ENCODE assay signal across 18 cellular contexts in the genomic region with DNA sequence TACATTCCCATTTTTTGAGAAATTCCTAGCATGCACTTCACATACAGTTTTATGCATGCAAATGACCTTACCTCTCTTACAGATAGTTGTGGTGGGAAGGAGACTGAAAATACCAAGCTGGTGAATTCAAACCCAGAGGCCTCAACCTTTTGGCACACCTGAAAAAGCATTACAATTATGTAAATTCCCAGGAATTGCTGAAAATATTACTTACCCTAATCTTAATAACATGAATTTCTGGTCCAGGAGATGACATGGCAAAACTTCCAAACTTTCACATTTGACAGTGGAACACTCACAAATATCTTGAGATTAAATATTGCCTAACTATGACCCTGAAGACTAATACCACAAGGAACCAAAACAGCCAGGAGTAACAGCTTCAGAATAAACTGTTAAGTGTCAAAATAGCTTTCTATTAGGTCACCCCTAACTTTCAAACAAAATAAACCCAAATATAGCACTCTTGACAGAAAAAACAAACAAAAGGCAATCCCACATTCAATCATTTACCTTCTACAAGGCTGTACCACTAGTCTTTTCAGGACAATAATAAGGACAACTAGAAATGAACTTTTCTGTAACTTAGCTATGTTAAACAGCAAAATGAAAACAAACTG. TPM values are rescaled to one million over a fixed set of nuclear protein-coding genes. Genes with fewer than 3 reads are reported as not detected.
DNase-seq lines count a peak whose midpoint lies in the region; ATAC-seq and TF ChIP-seq lines count a peak whose summit lies in the region.
"Had no signal": no experiment of that assay in that cellular context is flagged by ENCODE, and none has a peak within 500 bp of the region (broad histone marks: within the 10 kb centered on the region; RNA-seq: fewer than 3 reads in every experiment).

No MANE protein-coding gene starts in this region.

- H3K4me1 Mint-ChIP-seq in CD4-positive, alpha-beta memory T cell = no peaks in the 10 kb centered on the region
- H3K4me1 Mint-ChIP-seq: B cell had no signal

- H3K27ac Mint-ChIP-seq in CD4-positive, alpha-beta memory T cell = no peak overlapping the region
- H3K27ac Mint-ChIP-seq: B cell, GM23338 had no signal

- H3K27ac ChIP-seq in upper lobe of right lung = no peak overlapping the region
- no peak overlapping the region for H3K27ac ChIP-seq in CD4-positive, alpha-beta memory T cell (ENCODE audit: low read depth, low read length)
- H3K27ac ChIP-seq: 22Rv1, SJCRH30 had no signal

- H3K4me1 ChIP-seq in upper lobe of right lung = no peaks in the 10 kb centered on the region
- H3K4me1 ChIP-seq in CD4-positive, alpha-beta memory T cell (ENCODE audit: insufficient read depth, low read length) = no peaks in the 10 kb centered on the region
- H3K4me1 ChIP-seq: SJCRH30 had no signal

- CTCF ChIA-PET in CD4-positive, alpha-beta memory T cell (lab: Charles Lee; ENCODE audit: partially characterized antibody) = interaction anchor here (0.7 to 1.6 kb wide), 4 partner anchors 7 to 300 kb away, joined by 3 to 6 read pairs (median 4); no protein-coding TSS in a partner anchor

- peak; percentile 10 for DNase-seq in DMS53 (lab: John Stamatoyannopoulos, UW)
- no peak for DNase-seq in DMS53 treated with DMSO at 0.1 percent for 48 hours (lab: John Stamatoyannopoulos, UW; ENCODE audit: unreplicated experiment)
- DNase-seq in MV-4-11 (lab: John Stamatoyannopoulos, UW) = peak; percentile 33
- peak; percentile 76 for DNase-seq in iris pigment epithelial cell (ENCODE audit: low read depth)
- DNase-seq in sciatic nerve (ENCODE audit: low spot score) = no peak
- no peak for DNase-seq in upper lobe of right lung
- no peak for DNase-seq in CD4-positive, alpha-beta memory T cell
- DNase-seq: COR-L47, EL, NCI-H187, NCI-H2227 treated with DMSO at 0.1 percent for 48 hours, NCI-H524, SJCRH30 had no signal

- no peak overlapping the region for H3K4me3 Mint-ChIP-seq in CD4-positive, alpha-beta memory T cell
- H3K4me3 Mint-ChIP-seq: B cell, GM23338 had no signal

- H3K36me3 ChIP-seq in upper lobe of right lung = peaks cover 7% of the 10 kb centered on the region
- no peaks in the 10 kb centered on the region for H3K36me3 ChIP-seq in CD4-positive, alpha-beta memory T cell (ENCODE audit: insufficient read depth, low read length)
- H3K36me3 ChIP-seq: SJCRH30 had no signal

- intact Hi-C loops in sciatic nerve (cut with DNase I) = no loop called here
- intact Hi-C loops in upper lobe of right lung (cut with DNase I) = no loop called here
- intact Hi-C loops in CD4-positive, alpha-beta memory T cell (cut with micrococcal nuclease) = no loop called here

- POLR2A ChIA-PET in CD4-positive, alpha-beta memory T cell (lab: Charles Lee; ENCODE audit: partially characterized antibody) = interaction anchor here (0.7 kb wide), 1 partner anchor 11 kb away, joined by 3 read pairs; the partner anchor contains the start of gene PEX13

- no peak overlapping the region for H3K4me3 ChIP-seq in upper lobe of right lung
- no peak overlapping the region for H3K4me3 ChIP-seq in CD4-positive, alpha-beta memory T cell (ENCODE audit: low read length in 2 of 2)
- H3K4me3 ChIP-seq: GM23338, K562, SJCRH30 had no signal

- TF ChIP-seq CTCF in upper lobe of right lung (IDR thresholded peaks at IDR 0.05) = no peak

- H3K27me3 ChIP-seq in upper lobe of right lung = no peaks in the 10 kb centered on the region
- no peaks in the 10 kb centered on the region for H3K27me3 ChIP-seq in CD4-positive, alpha-beta memory T cell (ENCODE audit: insufficient read depth, low read length)
- H3K27me3 ChIP-seq: SJCRH30 had no signal

- peak; percentile 53 for ATAC-seq in sciatic nerve
- ATAC-seq in upper lobe of right lung = no peak
- no peak for ATAC-seq in GM21723 (IDR thresholded peaks at IDR 0.05; ENCODE audit: unreplicated experiment)
- ATAC-seq: GM23338, K562 had no signal

- no peaks in the 10 kb centered on the region for H3K9me3 Mint-ChIP-seq in CD4-positive, alpha-beta memory T cell
- H3K9me3 Mint-ChIP-seq: GM23338 had no signal

- no peaks in the 10 kb centered on the region for H3K27me3 Mint-ChIP-seq in CD4-positive, alpha-beta memory T cell
- H3K27me3 Mint-ChIP-seq: B cell had no signal

- no peaks in the 10 kb centered on the region for H3K9me3 ChIP-seq in upper lobe of right lung
- H3K9me3 ChIP-seq in CD4-positive, alpha-beta memory T cell (ENCODE audit: control insufficient read depth in 1 of 2, low read length in 2 of 2) = no peaks in the 10 kb centered on the region
- H3K9me3 ChIP-seq: SJCRH30 had no signal

- peaks cover 0 to 8% of the 10 kb centered on the region in 2 donors for H3K36me3 Mint-ChIP-seq in CD4-positive, alpha-beta memory T cell

RNA-seq across cellular contexts. Expression of gene PEX13, which starts 10.9 kb away (rescaled TPM):
- 22.6 TPM for total RNA-seq in sciatic nerve
- 26.9 TPM for total RNA-seq in upper lobe of right lung
- total RNA-seq in CD4-positive, alpha-beta memory T cell = 10 to 100 TPM; 25.8 to 26.6 TPM
- polyA plus RNA-seq in CD4-positive, alpha-beta memory T cell = 10 to 100 TPM; 10.7 to 16.1 TPM

RNA-seq across cellular contexts. Expression of gene PUS10, which starts 11.5 kb away (rescaled TPM):
- 8.2 TPM for total RNA-seq in sciatic nerve
- total RNA-seq in upper lobe of right lung = 8.9 TPM
- total RNA-seq in CD4-positive, alpha-beta memory T cell = 1 to 10 TPM; 7.0 to 8.0 TPM
- polyA plus RNA-seq in CD4-positive, alpha-beta memory T cell = 1 to 10 TPM; 3.4 to 4.1 TPM

RNA-seq across cellular contexts. Expression of gene SANBR, which starts 59.1 kb away (rescaled TPM):
- 19.7 TPM for total RNA-seq in sciatic nerve
- 11.1 TPM for total RNA-seq in upper lobe of right lung
- total RNA-seq in CD4-positive, alpha-beta memory T cell = 1 to 10 TPM; 5.4 to 6.0 TPM
- 1 to 10 TPM; 1.0 to 2.4 TPM for polyA plus RNA-seq in CD4-positive, alpha-beta memory T cell

Comparison
In these comparisons a context has a peak if more than half of its experiments do, and no peak if none do; other contexts are left out.
1. DNase-seq: peak in DMS53 (single experiment), MV-4-11 (single experiment) and iris pigment epithelial cell (single experiment); none in DMS53 treated with DMSO at 0.1 percent for 48 hours (single experiment), sciatic nerve (single experiment), upper lobe of right lung (single experiment) and CD4-positive, alpha-beta memory T cell (0 of 5).